Comparison of ENCODE assay signal across 2 cellular contexts in the genomic region with DNA sequence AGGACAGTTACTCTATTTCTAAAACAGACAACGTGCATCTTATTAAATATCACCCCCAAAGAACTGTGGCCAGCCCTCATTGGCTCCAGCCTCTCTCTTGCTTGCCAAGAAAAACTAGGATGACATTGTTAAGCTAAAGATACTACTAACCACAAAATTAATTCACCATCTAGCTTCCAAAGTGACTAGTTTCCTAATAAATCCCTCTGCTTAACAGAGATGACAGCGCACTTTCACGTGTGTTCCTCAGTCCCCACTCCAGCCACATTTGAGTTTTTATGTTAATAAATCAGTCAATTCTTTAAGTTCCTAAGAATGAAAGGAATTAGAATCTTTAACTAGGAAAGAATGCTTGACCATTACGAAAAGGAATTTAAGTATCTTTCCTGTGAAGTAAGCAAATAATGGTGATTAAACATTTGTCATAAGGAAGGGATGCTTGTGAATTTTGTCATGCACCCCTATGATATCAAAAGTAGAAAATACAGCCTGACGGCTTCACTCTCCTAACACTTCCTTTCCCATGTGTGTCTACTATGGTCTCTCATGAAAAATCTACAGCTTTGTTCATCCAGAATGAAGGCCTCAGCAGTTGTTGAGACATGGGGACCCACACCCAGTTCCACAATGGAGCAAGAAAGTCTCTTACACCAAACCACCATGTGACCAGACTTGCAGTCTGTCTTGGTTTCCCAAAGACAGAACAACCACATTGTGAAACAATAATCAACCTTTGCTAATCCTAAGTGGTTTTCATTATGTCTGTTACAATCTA.
TF ChIP-seq lines count a peak whose summit lies in the region.

No MANE protein-coding gene starts in this region.

TF ChIP-seq in A549, 52 proteins besides CTCF, POLR2A, EP300 and RAD21:
- TF ChIP-seq, protein P1, sequence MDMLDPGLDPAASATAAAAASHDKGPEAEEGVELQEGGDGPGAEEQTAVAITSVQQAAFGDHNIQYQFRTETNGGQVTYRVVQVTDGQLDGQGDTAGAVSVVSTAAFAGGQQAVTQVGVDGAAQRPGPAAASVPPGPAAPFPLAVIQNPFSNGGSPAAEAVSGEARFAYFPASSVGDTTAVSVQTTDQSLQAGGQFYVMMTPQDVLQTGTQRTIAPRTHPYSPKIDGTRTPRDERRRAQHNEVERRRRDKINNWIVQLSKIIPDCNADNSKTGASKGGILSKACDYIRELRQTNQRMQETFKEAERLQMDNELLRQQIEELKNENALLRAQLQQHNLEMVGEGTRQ (IDR thresholded peaks at IDR 0.05) = peak; percentile 44
- TF ChIP-seq, protein P2, sequence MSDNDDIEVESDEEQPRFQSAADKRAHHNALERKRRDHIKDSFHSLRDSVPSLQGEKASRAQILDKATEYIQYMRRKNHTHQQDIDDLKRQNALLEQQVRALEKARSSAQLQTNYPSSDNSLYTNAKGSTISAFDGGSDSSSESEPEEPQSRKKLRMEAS (IDR thresholded peaks at IDR 0.05) = peak; percentile 40
- TF ChIP-seq HOXB5 (CRISPR knock-in tag; IDR thresholded peaks at IDR 0.05) (0 out of 2 replicates have a peak, but pooled peaks have one; percentile 13), NR3C1 (IDR thresholded peaks at IDR 0.05) (no peak), ZSCAN20 (CRISPR knock-in tag; IDR thresholded peaks at IDR 0.05) (peak; percentile 29; the same call in 1 of the 2 replicates), FOSL2 (IDR thresholded peaks at IDR 0.05) (0 out of 2 replicates have a peak, but pooled peaks have one; percentile 35), FOSL2 (CRISPR knock-in tag; IDR thresholded peaks at IDR 0.05) (peak; percentile 81), CBX2 (IDR thresholded peaks at IDR 0.05; ENCODE audit: borderline replicate concordance, low read depth) (no peak), RNF2 (IDR thresholded peaks at IDR 0.05; ENCODE audit: borderline replicate concordance, low read depth) (no peak), FOXS1 (CRISPR knock-in tag; IDR thresholded peaks at IDR 0.05) (no peak), MAFK (IDR thresholded peaks at IDR 0.05; ENCODE audit: partially characterized antibody) (peak; percentile 64), POLR2AphosphoS2 (conservative IDR thresholded peaks at IDR 0.05; ENCODE audit: low read length) (0 out of 2 replicates have a peak, but pooled peaks have one; percentile 38), GATA3 (IDR thresholded peaks at IDR 0.05; ENCODE audit: borderline replicate concordance) (peak; percentile 80; the same call in 1 of the 2 replicates), EHF (CRISPR knock-in tag; IDR thresholded peaks at IDR 0.05) (no peak), NFE2L2 (conservative IDR thresholded peaks at IDR 0.05; ENCODE audit: low read length) (0 out of 2 replicates have a peak, but pooled peaks have one; percentile 22), CEBPB (IDR thresholded peaks at IDR 0.05) (0 out of 4 replicates have a peak, but pooled peaks of 1 of the 2 experiments have one; percentile 2), JUNB (IDR thresholded peaks at IDR 0.05) (peak; percentile 71)
- TF ChIP-seq, protein P3, sequence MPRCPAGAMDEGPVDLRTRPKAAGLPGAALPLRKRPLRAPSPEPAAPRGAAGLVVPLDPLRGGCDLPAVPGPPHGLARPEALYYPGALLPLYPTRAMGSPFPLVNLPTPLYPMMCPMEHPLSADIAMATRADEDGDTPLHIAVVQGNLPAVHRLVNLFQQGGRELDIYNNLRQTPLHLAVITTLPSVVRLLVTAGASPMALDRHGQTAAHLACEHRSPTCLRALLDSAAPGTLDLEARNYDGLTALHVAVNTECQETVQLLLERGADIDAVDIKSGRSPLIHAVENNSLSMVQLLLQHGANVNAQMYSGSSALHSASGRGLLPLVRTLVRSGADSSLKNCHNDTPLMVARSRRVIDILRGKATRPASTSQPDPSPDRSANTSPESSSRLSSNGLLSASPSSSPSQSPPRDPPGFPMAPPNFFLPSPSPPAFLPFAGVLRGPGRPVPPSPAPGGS (IDR thresholded peaks at IDR 0.05) = 0 out of 3 replicates have a peak, but pooled peaks have one; percentile 28
- TF ChIP-seq, protein P4, sequence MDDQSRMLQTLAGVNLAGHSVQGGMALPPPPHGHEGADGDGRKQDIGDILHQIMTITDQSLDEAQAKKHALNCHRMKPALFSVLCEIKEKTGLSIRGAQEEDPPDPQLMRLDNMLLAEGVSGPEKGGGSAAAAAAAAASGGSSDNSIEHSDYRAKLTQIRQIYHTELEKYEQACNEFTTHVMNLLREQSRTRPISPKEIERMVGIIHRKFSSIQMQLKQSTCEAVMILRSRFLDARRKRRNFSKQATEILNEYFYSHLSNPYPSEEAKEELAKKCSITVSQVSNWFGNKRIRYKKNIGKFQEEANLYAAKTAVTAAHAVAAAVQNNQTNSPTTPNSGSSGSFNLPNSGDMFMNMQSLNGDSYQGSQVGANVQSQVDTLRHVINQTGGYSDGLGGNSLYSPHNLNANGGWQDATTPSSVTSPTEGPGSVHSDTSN (IDR thresholded peaks at IDR 0.05) = no peak
TF ChIP-seq in A549: peak in this region for 12.

TF ChIP-seq in K562, 482 proteins besides CTCF, POLR2A, EP300 and RAD21:
- TF ChIP-seq, protein P5, sequence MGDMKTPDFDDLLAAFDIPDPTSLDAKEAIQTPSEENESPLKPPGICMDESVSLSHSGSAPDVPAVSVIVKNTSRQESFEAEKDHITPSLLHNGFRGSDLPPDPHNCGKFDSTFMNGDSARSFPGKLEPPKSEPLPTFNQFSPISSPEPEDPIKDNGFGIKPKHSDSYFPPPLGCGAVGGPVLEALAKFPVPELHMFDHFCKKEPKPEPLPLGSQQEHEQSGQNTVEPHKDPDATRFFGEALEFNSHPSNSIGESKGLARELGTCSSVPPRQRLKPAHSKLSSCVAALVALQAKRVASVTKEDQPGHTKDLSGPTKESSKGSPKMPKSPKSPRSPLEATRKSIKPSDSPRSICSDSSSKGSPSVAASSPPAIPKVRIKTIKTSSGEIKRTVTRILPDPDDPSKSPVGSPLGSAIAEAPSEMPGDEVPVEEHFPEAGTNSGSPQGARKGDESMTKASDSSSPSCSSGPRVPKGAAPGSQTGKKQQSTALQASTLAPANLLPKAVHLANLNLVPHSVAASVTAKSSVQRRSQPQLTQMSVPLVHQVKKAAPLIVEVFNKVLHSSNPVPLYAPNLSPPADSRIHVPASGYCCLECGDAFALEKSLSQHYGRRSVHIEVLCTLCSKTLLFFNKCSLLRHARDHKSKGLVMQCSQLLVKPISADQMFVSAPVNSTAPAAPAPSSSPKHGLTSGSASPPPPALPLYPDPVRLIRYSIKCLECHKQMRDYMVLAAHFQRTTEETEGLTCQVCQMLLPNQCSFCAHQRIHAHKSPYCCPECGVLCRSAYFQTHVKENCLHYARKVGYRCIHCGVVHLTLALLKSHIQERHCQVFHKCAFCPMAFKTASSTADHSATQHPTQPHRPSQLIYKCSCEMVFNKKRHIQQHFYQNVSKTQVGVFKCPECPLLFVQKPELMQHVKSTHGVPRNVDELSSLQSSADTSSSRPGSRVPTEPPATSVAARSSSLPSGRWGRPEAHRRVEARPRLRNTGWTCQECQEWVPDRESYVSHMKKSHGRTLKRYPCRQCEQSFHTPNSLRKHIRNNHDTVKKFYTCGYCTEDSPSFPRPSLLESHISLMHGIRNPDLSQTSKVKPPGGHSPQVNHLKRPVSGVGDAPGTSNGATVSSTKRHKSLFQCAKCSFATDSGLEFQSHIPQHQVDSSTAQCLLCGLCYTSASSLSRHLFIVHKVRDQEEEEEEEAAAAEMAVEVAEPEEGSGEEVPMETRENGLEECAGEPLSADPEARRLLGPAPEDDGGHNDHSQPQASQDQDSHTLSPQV (IDR thresholded peaks at IDR 0.05) = 0 out of 2 replicates have a peak, but pooled peaks have one; percentile 12
- TF ChIP-seq, protein P6, sequence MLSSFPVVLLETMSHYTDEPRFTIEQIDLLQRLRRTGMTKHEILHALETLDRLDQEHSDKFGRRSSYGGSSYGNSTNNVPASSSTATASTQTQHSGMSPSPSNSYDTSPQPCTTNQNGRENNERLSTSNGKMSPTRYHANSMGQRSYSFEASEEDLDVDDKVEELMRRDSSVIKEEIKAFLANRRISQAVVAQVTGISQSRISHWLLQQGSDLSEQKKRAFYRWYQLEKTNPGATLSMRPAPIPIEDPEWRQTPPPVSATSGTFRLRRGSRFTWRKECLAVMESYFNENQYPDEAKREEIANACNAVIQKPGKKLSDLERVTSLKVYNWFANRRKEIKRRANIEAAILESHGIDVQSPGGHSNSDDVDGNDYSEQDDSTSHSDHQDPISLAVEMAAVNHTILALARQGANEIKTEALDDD (IDR thresholded peaks at IDR 0.05) = peak; percentile 85
- peak; percentile 55 for TF ChIP-seq ZNF316 (IDR thresholded peaks at IDR 0.05)
- TF ChIP-seq NFE2 (IDR thresholded peaks at IDR 0.05; ENCODE audit: low read depth) = peak; percentile 82
- no peak for TF ChIP-seq GTF2F1 (IDR thresholded peaks at IDR 0.05; ENCODE audit: low read depth, low read length)
- peak; percentile 51 for TF ChIP-seq C11orf30 (IDR thresholded peaks at IDR 0.05; ENCODE audit: low read depth)
- TF ChIP-seq, protein P1 (CRISPR knock-in tag; IDR thresholded peaks at IDR 0.05) = peak; percentile 66
- TF ChIP-seq NFIX (CRISPR knock-in tag; IDR thresholded peaks at IDR 0.05; ENCODE audit: low read depth) = no peak
- TF ChIP-seq MAFF (IDR thresholded peaks at IDR 0.05; ENCODE audit: low read length) = 0 out of 2 replicates have a peak, but pooled peaks have one; percentile 19
- TF ChIP-seq ZNF217 (CRISPR knock-in tag; IDR thresholded peaks at IDR 0.05) = no peak
- TF ChIP-seq MAFG (tag; conservative IDR thresholded peaks at IDR 0.05) = peak; percentile 58
- 0 out of 2 replicates have a peak, but pooled peaks have one; percentile 20 for TF ChIP-seq SMARCC2 (IDR thresholded peaks at IDR 0.05; ENCODE audit: low read depth)
- 0 out of 2 replicates have a peak, but pooled peaks have one; percentile 13 for TF ChIP-seq SMARCA4 (IDR thresholded peaks at IDR 0.05)
- TF ChIP-seq MAFK (IDR thresholded peaks at IDR 0.05; ENCODE audit: low read length) = peak; percentile 27; the same call in 1 of the 2 replicates
